ENCODE assay signal across 1 cellular context in the genomic region with DNA sequence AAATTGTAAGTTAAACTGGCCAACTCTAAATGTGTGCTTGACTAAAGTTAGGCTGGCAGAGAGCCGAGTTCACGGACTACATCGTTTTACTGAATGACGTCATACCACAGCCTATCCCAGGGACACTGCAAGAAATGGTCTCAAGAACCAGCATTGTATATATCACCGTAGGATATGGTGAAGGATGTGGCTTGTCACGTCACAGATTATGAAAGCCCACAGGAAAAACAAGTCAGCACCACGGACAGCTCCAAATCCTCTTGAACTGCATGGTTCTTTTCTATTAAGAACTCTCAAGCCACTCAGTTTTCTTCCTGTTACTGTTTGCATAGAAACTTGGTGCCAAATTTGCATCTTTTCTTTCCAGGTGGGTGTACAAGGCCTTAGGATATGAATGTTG.
TF ChIP-seq lines count a peak whose summit lies in the region.

No MANE protein-coding gene starts in this region.

TF ChIP-seq in GM12878, 131 proteins besides CTCF, POLR2A, EP300 and RAD21 (continued from another document):
- TF ChIP-seq BCLAF1 (IDR thresholded peaks at IDR 0.05), result no peak
- TF ChIP-seq, protein P1, sequence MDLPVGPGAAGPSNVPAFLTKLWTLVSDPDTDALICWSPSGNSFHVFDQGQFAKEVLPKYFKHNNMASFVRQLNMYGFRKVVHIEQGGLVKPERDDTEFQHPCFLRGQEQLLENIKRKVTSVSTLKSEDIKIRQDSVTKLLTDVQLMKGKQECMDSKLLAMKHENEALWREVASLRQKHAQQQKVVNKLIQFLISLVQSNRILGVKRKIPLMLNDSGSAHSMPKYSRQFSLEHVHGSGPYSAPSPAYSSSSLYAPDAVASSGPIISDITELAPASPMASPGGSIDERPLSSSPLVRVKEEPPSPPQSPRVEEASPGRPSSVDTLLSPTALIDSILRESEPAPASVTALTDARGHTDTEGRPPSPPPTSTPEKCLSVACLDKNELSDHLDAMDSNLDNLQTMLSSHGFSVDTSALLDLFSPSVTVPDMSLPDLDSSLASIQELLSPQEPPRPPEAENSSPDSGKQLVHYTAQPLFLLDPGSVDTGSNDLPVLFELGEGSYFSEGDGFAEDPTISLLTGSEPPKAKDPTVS (IDR thresholded peaks at IDR 0.05; ENCODE audit: low read depth, low read length), result no peak
- peak; percentile 75 for TF ChIP-seq ATF7 (IDR thresholded peaks at IDR 0.05; ENCODE audit: low read depth)
- no peak for TF ChIP-seq SMAD1 (IDR thresholded peaks at IDR 0.05; ENCODE audit: low read depth, partially characterized antibody)
- no peak for TF ChIP-seq MTA3 (IDR thresholded peaks at IDR 0.05; ENCODE audit: borderline replicate concordance, low read length)
- TF ChIP-seq CREM (IDR thresholded peaks at IDR 0.05; ENCODE audit: low read depth), result peak; percentile 41; the same call in 1 of the 2 replicates
- TF ChIP-seq SPI1 (IDR thresholded peaks at IDR 0.05; ENCODE audit: borderline replicate concordance, insufficient read depth, low read depth, low read length), result no peak
- TF ChIP-seq NFIC (IDR thresholded peaks at IDR 0.05; ENCODE audit: low read depth, low read length), result no peak
- 0 out of 2 replicates have a peak, but pooled peaks have one; percentile 34 for TF ChIP-seq JUND (IDR thresholded peaks at IDR 0.05; ENCODE audit: low read depth, low read length)
- TF ChIP-seq, protein P2, sequence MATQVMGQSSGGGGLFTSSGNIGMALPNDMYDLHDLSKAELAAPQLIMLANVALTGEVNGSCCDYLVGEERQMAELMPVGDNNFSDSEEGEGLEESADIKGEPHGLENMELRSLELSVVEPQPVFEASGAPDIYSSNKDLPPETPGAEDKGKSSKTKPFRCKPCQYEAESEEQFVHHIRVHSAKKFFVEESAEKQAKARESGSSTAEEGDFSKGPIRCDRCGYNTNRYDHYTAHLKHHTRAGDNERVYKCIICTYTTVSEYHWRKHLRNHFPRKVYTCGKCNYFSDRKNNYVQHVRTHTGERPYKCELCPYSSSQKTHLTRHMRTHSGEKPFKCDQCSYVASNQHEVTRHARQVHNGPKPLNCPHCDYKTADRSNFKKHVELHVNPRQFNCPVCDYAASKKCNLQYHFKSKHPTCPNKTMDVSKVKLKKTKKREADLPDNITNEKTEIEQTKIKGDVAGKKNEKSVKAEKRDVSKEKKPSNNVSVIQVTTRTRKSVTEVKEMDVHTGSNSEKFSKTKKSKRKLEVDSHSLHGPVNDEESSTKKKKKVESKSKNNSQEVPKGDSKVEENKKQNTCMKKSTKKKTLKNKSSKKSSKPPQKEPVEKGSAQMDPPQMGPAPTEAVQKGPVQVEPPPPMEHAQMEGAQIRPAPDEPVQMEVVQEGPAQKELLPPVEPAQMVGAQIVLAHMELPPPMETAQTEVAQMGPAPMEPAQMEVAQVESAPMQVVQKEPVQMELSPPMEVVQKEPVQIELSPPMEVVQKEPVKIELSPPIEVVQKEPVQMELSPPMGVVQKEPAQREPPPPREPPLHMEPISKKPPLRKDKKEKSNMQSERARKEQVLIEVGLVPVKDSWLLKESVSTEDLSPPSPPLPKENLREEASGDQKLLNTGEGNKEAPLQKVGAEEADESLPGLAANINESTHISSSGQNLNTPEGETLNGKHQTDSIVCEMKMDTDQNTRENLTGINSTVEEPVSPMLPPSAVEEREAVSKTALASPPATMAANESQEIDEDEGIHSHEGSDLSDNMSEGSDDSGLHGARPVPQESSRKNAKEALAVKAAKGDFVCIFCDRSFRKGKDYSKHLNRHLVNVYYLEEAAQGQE (IDR thresholded peaks at IDR 0.05; ENCODE audit: low read depth, low read length), result peak; percentile 97
- TF ChIP-seq CHD1 (IDR thresholded peaks at IDR 0.05; ENCODE audit: low read depth, low read length), result no peak
- TF ChIP-seq SUZ12 (IDR thresholded peaks at IDR 0.05; ENCODE audit: unreplicated experiment), result no peak
